Comparison of ENCODE assay signal across 8 cellular contexts in the genomic region with DNA sequence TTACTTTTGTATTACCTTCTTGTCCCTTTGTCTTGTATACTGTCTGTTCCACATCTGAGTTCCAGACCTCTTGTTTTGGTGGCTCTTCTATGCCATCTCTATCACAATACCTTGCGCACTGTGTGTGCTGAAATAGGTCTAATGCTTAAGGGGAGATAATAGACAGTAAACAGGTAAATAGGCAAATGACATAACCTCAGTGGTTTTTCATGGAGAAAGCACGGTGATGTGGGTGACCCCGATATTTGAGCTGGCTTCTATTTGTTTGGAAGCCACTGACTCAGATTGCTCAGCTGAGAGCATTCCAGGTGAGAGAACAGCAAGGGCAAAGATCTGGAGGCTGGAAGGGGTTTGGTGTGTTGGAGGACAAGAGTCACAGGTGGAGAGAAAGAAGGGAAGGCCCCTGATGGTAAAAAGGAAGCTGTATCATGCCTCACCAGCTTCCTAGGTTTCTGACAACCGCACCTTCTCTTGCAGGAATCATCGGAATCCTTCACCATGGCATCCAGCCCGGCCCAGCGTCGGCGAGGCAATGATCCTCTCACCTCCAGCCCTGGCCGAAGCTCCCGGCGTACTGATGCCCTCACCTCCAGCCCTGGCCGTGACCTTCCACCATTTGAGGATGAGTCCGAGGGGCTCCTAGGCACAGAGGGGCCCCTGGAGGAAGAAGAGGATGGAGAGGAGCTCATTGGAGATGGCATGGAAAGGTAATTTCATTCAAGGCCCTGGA. TPM values are rescaled to one million over a fixed set of nuclear protein-coding genes. Genes with fewer than 3 reads are reported as not detected.
DNase-seq lines count a peak whose midpoint lies in the region; ATAC-seq, FAIRE-seq and TF ChIP-seq lines count a peak whose summit lies in the region.

No MANE protein-coding gene starts in this region.

- no peaks in the 10 kb centered on the region for H3K27me3 ChIP-seq in HCT116 (ENCODE audit: insufficient read depth, low read length)
- H3K27me3 ChIP-seq in mesendoderm (ENCODE audit: insufficient read depth, low read length, poor library complexity) = no peaks in the 10 kb centered on the region

- H3K36me3 ChIP-seq in HCT116 (ENCODE audit: control insufficient read depth in 1 of 2, insufficient read depth in 2 of 2, low read length in 2 of 2) (peaks cover 18 to 40% of the 10 kb centered on the region in 2 experiments; a peak in 3 of 4 replicates), mesendoderm (ENCODE audit: control insufficient read depth, insufficient read depth, low read length) (peaks cover 4% of the 10 kb centered on the region)

- WGBS in A549 (ENCODE audit: missing lambda C conversion rate) = 76% methylated on average over 14 of the region's 14 CpGs
- WGBS in mesendoderm (ENCODE audit: extremely low coverage, insufficient coverage, low lambda C conversion rate) = no CpG with 5 or more reads among the region's 14 CpGs

- in situ Hi-C loops in astrocyte of the cerebellum (cut with HindIII; ENCODE audit: low sequenced_read_pairs) = no loop called here

- TF ChIP-seq RAD21 in A549 (conservative IDR thresholded peaks at IDR 0.05 in 1 of 2, IDR thresholded peaks at IDR 0.05 in 1 of 2) (no peak), HCT116 (IDR thresholded peaks at IDR 0.05; ENCODE audit: low read depth) (no peak)

- H2BK120ac ChIP-seq in mesendoderm (ENCODE audit: low read depth, low read length) = no peak overlapping the region

- no peak overlapping the region for H3K23ac ChIP-seq in mesendoderm (ENCODE audit: low read length)

- peak overlapping the region; percentile 92 for H3K4me2 ChIP-seq in A549
- peak overlapping the region; percentile 99 for H3K4me2 ChIP-seq in HCT116 (ENCODE audit: low read length)
- peak overlapping the region; percentile 26 for H3K4me2 ChIP-seq in mesendoderm (ENCODE audit: low read length)

- H3K79me1 ChIP-seq in mesendoderm (ENCODE audit: low read length) = peaks cover 11% of the 10 kb centered on the region

- H3K79me2 ChIP-seq in HCT116 (ENCODE audit: insufficient read depth, low read length) = peaks cover 55% of the 10 kb centered on the region
- H3K79me2 ChIP-seq in mesendoderm (ENCODE audit: control insufficient read depth, insufficient read depth, low read length) = peaks cover 38% of the 10 kb centered on the region

- H2BK15ac ChIP-seq in mesendoderm (replicated peaks; ENCODE audit: low read depth) = no peak overlapping the region

- H3K4me1 ChIP-seq in A549 = peaks cover 8% of the 10 kb centered on the region; the same call in 2 of the 3 replicates
- H3K4me1 ChIP-seq in HCT116 (ENCODE audit: control insufficient read depth in 1 of 2, insufficient read depth in 2 of 2, low read length in 2 of 2) = peaks cover 14 to 24% of the 10 kb centered on the region in 2 experiments
- peaks cover 6% of the 10 kb centered on the region for H3K4me1 ChIP-seq in mesendoderm (ENCODE audit: control insufficient read depth, low read depth, low read length)

- peak overlapping the region; percentile 8 for H4K5ac ChIP-seq in mesendoderm (ENCODE audit: low read length)

- TF ChIP-seq POLR2A in A549 (IDR thresholded peaks at IDR 0.05; ENCODE audit: low read length) (no peak), HCT116 (IDR thresholded peaks at IDR 0.05; ENCODE audit: borderline replicate concordance, extremely low read depth, insufficient read depth, insufficient read length) (no peak)

- intact Hi-C loops in HCT116 (cut with micrococcal nuclease) = loop anchor here (10.0 kb wide), 2 partner anchors 456 to 536 kb away; a partner anchor contains a TSS

- H3K27ac ChIP-seq in A549 (peak overlapping the region; percentile 79 to 90), HCT116 (ENCODE audit: low read depth, low read length) (peak overlapping the region; percentile 67), mesendoderm (ENCODE audit: low read depth, low read length) (no peak overlapping the region)

- H3K9ac ChIP-seq in HCT116 (ENCODE audit: low read length) = peak overlapping the region; percentile 99
- peak overlapping the region; percentile 72 for H3K9ac ChIP-seq in mesendoderm (ENCODE audit: low read length)

- no peak overlapping the region for H3K18ac ChIP-seq in mesendoderm (ENCODE audit: low read length)

- peak overlapping the region; percentile 92 for H3K56ac ChIP-seq in mesendoderm (ENCODE audit: low read length)

- H2AFZ ChIP-seq in HCT116 (ENCODE audit: low read depth, low read length, poor library complexity, severe bottlenecking) = no peak overlapping the region

- H3K9me2 ChIP-seq in HCT116 (ENCODE audit: insufficient read depth) = no peaks in the 10 kb centered on the region

- no peak for DNase-seq in A549 (ENCODE audit: low read depth in 1 of 2, low spot score in 1 of 2)
- no peak for DNase-seq in HCT116 (ENCODE audit: low read depth, low spot score)
- no peak for DNase-seq in astrocyte of the cerebellum (ENCODE audit: low read depth)
- DNase-seq in mesendoderm = peak; percentile 19
- DNase-seq in stimulated activated CD8-positive, alpha-beta memory T cell treated with anti-CD3 and anti-CD28 coated beads, Interleukin-4, amount 100 ng/mL, for 48 hours = no peak
- DNase-seq in Kasumi-1 (lab: John Stamatoyannopoulos, UW) = no peak
- no peak for DNase-seq in islet precursor cell

- H3K9me3 ChIP-seq in A549 = no peaks in the 10 kb centered on the region
- no peaks in the 10 kb centered on the region for H3K9me3 ChIP-seq in HCT116 (ENCODE audit: control insufficient read depth in 1 of 2, insufficient read depth in 1 of 2, low read depth in 1 of 2, low read length in 2 of 2)

- ATAC-seq in A549 (no peak), HCT116 (no peak), HG03025 (IDR thresholded peaks at IDR 0.05; ENCODE audit: low FRiP score, unreplicated experiment) (no peak)

- POLR2A ChIA-PET in A549 (lab: Yijun Ruan, JAX) = interaction anchor here (1.0 to 2.7 kb wide), 2 partner anchors 10 to 12 kb away, joined by 3 to 10 read pairs; no protein-coding TSS in a partner anchor
- POLR2A ChIA-PET in HCT116 (lab: Charles Lee) = interaction anchor here (1.3 kb wide), 1 partner anchor 10 kb away, joined by 4 read pairs; no protein-coding TSS in a partner anchor

- H3K4ac ChIP-seq in mesendoderm (ENCODE audit: low read depth, low read length) = no peak overlapping the region

- TF ChIP-seq CTCF in A549 (IDR thresholded peaks at IDR 0.05) = no peak
- TF ChIP-seq CTCF in HCT116 (IDR thresholded peaks at IDR 0.05 in 2 of 3, conservative IDR thresholded peaks at IDR 0.05 in 1 of 3; ENCODE audit: borderline replicate concordance in 1 of 3, insufficient read depth in 1 of 3, low read depth in 2 of 3, low read length in 2 of 3) = no peak
- TF ChIP-seq CTCF in astrocyte of the cerebellum (IDR thresholded peaks at IDR 0.05; ENCODE audit: low read depth, low read length, missing control alignments) = no peak

- no peak for FAIRE-seq in A549 (lab: Jason Lieb, UNC)

- TSS peak; percentile 60 for BruUV-seq in HCT116 (replicated peaks; lab: Mats Ljungman, UMichigan)

- TF ChIP-seq EP300 in A549 (IDR thresholded peaks at IDR 0.05) = no peak

- peak overlapping the region; percentile 60 for H3K4me3 ChIP-seq in A549
- H3K4me3 ChIP-seq in HCT116 (replicated peaks in 1 of 2; ENCODE audit: low read depth in 1 of 2, low read length in 2 of 2) = peak overlapping the region; percentile 83 to 90
- peak overlapping the region; percentile 59 for H3K4me3 ChIP-seq in astrocyte of the cerebellum (ENCODE audit: low read depth, low read length)
- H3K4me3 ChIP-seq in mesendoderm (ENCODE audit: low read length) = peak overlapping the region; percentile 73

- no peaks in the 10 kb centered on the region for H4K20me1 ChIP-seq in HCT116 (ENCODE audit: insufficient read depth)

- CTCF ChIA-PET in A549 (lab: Yijun Ruan, JAX) = interaction anchor here (0.5 to 1.3 kb wide), 4 partner anchors 9 to 372 kb away, joined by 3 read pairs; no protein-coding TSS in a partner anchor
- CTCF ChIA-PET in HCT116 (lab: Charles Lee) = no interaction called here

- H2AK5ac ChIP-seq in mesendoderm (ENCODE audit: low read length) = peak overlapping the region; percentile 15

- H4K8ac ChIP-seq in mesendoderm (ENCODE audit: low read depth, low read length) = no peak overlapping the region

- H2BK5ac ChIP-seq in mesendoderm (ENCODE audit: low read length) = no peak overlapping the region

- RAD21 ChIA-PET in HCT116 (lab: Charles Lee; ENCODE audit: low non-redundant PET in 1 of 2, low total read pairs in 2 of 2, uncharacterized antibody in 2 of 2, unreplicated experiment in 2 of 2) = no interaction called here

TF ChIP-seq in A549, 52 proteins besides CTCF, POLR2A, EP300 and RAD21 (continues in another document):
- TF ChIP-seq ESRRA (IDR thresholded peaks at IDR 0.05; ENCODE audit: borderline replicate concordance, low read length) = no peak
- no peak for TF ChIP-seq HOXB13 (CRISPR knock-in tag; IDR thresholded peaks at IDR 0.05; ENCODE audit: low read depth)

TF ChIP-seq in HCT116, 20 proteins besides CTCF, POLR2A, EP300 and RAD21 (continues in another document):
- TF ChIP-seq YY1 (IDR thresholded peaks at IDR 0.05; ENCODE audit: extremely low read depth, insufficient replicate concordance, low read depth, low read length) = no peak
- TF ChIP-seq CBX3 (IDR thresholded peaks at IDR 0.05; ENCODE audit: low read depth) = no peak

RNA-seq across cellular contexts. Expression of a gene that starts 0.8 kb away (rescaled TPM):
- polyA plus RNA-seq in A549 (2011; rRNA removed) = 38.7 and 40.5 TPM in 2 replicates
- polyA plus RNA-seq in A549 (2012; cell fraction: cytosol; rRNA removed) = 85.9 and 103 TPM in 2 replicates
- 175 and 192 TPM in 2 replicates for polyA plus RNA-seq in A549 (2012; cell fraction: nucleus; rRNA removed)
- polyA plus RNA-seq in A549 (2017; fragmentation: RNase III; extraction: RNeasy Plus Mini Kit Qiagen cat#74134 plus additional on column Dnase treatment) = 60.2 to 65.7 TPM (median 64.5 TPM) in 3 replicates
- polyA minus RNA-seq in A549 (2011; rRNA and poly(A)+ RNA removed) = 79.0 and 89.3 TPM in 2 replicates
- total RNA-seq in HCT116 (2021; ENCODE audit: unreplicated experiment) = 145 TPM
- polyA plus RNA-seq in HCT116 (2012) = 88.8 and 90.6 TPM in 2 replicates
- 75.8 TPM for polyA plus RNA-seq in mesendoderm (2013, experiment 1 of 2)
- 77.5 TPM for polyA plus RNA-seq in mesendoderm (2013, experiment 2 of 2)

RNA-seq across cellular contexts. Expression of a gene that starts 8.5 kb away (rescaled TPM):
- 13.5 and 17.5 TPM in 2 replicates for polyA plus RNA-seq in A549 (2011; rRNA removed)
- 29.8 and 44.2 TPM in 2 replicates for polyA plus RNA-seq in A549 (2012; cell fraction: cytosol; rRNA removed)
- 65.6 and 66.2 TPM in 2 replicates for polyA plus RNA-seq in A549 (2012; cell fraction: nucleus; rRNA removed)
- 15.3 to 21.0 TPM (median 19.5 TPM) in 3 replicates for polyA plus RNA-seq in A549 (2017; fragmentation: RNase III; extraction: RNeasy Plus Mini Kit Qiagen cat#74134 plus additional on column Dnase treatment)
- 21.4 TPM in 2 replicates for polyA minus RNA-seq in A549 (2011; rRNA and poly(A)+ RNA removed)
- total RNA-seq in HCT116 (2021; ENCODE audit: unreplicated experiment) = 35.1 TPM
- 31.4 and 31.8 TPM in 2 replicates for polyA plus RNA-seq in HCT116 (2012)
- 4.3 TPM for polyA plus RNA-seq in mesendoderm (2013, experiment 1 of 2)
- polyA plus RNA-seq in mesendoderm (2013, experiment 2 of 2) = 4.3 TPM

RNA-seq across cellular contexts. Expression of a gene that starts 30.0 kb away (rescaled TPM):
- polyA plus RNA-seq in A549 (2011; rRNA removed) (3.8 and 4.2 TPM in 2 replicates), A549 (2017; fragmentation: RNase III; extraction: RNeasy Plus Mini Kit Qiagen cat#74134 plus additional on column Dnase treatment) (5.5 to 6.2 TPM (median 5.5 TPM) in 3 replicates)
- polyA plus RNA-seq in A549 (2012; cell fraction: cytosol; rRNA removed) = 7.8 and 10.8 TPM in 2 replicates
- 10.7 and 16.3 TPM in 2 replicates for polyA plus RNA-seq in A549 (2012; cell fraction: nucleus; rRNA removed)
- 1.8 and 2.1 TPM in 2 replicates for polyA minus RNA-seq in A549 (2011; rRNA and poly(A)+ RNA removed)
- 5.7 TPM for total RNA-seq in HCT116 (2021; ENCODE audit: unreplicated experiment)
- polyA plus RNA-seq in HCT116 (2012) = 4.4 and 5.2 TPM in 2 replicates
- 9.6 TPM for polyA plus RNA-seq in mesendoderm (2013, experiment 1 of 2)
- polyA plus RNA-seq in mesendoderm (2013, experiment 2 of 2) = 10.3 TPM

Comparison
In these comparisons a context has a peak if more than half of its experiments do, and no peak if none do; other contexts are left out.
1. H3K4me2 ChIP-seq: peak in every context shown above with its lines; median percentile 99 in HCT116; 92 in A549; 26 in mesendoderm.